ENCODE assay signal across 36 cellular contexts in the genomic region with DNA sequence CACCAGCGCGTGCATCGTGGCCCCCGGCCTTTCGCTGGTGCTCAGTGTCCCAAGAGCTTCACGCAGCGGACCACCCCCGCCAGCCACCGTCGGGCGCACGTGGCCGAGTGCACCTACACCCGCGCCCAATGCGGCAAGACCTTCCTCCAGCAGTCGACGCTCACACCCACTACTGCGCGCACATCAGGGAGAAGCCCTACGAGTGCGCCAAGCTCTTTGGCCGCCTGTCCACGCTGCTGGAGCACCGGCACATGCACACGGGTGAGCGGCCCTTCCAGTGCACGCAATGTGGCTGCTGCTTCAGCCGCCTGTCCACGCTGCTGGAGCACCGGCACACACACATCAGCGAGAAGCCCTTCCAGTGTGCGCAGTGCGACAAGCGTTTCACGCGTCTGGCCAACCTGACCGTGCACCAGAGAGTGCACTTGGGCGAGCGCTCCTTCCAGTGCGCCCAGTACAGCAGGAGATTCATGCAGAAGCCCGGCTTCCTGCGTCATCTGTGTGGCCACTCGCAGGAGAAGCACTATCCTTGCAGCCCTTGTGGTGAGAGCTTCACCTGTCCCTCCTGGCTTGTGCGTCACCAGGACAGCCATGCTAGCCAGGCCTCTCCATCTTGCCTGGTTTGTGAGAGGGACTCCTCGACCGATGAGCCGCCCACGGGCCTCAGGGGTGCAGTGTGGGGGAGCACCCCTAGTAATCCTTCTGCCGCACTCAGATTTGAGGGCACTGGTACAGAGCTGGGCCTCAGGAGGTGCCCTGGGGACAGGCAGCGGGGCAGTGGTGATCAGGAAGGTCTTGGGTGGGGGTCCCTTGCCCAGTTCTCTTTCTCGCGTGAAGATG.
"Had no signal": no experiment of that assay in that cellular context is flagged by ENCODE, and none has a peak within 500 bp of the region (broad histone marks: within the 10 kb centered on the region; RNA-seq: fewer than 3 reads in every experiment).

No MANE protein-coding gene starts in this region.

- H3K27me3 Mint-ChIP-seq: activated B cell treated with CpG ODN at 0.5 μM for 24 hours; activated CD8-positive, alpha-beta T cell treated with anti-CD3 and anti-CD28 coated beads for 36 hours; activated naive CD4-positive, alpha-beta T cell treated with anti-CD3 and anti-CD28 coated beads, Interleukin-2, amount 10 ng/mL, durations not matched to agents 7 days and 5 days; activated naive CD8-positive, alpha-beta T cell treated with anti-CD3 and anti-CD28 coated beads for 36 hours; activated naive CD8-positive, alpha-beta T cell treated with anti-CD3 and anti-CD28 coated beads, Interleukin-2, amount 50 U/mL, for 24 hours; activated T-cell treated with anti-CD3 and anti-CD28 coated beads, Interleukin-2, amount 50 U/mL, for 24 hours; effector memory CD8-positive, alpha-beta T cell; T-helper 17 cell had no signal

- H3K4me3 Mint-ChIP-seq: activated B cell treated with CpG ODN at 0.5 μM for 24 hours; activated CD8-positive, alpha-beta T cell treated with anti-CD3 and anti-CD28 coated beads for 36 hours; activated naive CD4-positive, alpha-beta T cell treated with anti-CD3 and anti-CD28 coated beads, Interleukin-2, amount 10 ng/mL, durations not matched to agents 7 days and 5 days; activated naive CD8-positive, alpha-beta T cell treated with anti-CD3 and anti-CD28 coated beads for 36 hours; activated naive CD8-positive, alpha-beta T cell treated with anti-CD3 and anti-CD28 coated beads, Interleukin-2, amount 50 U/mL, for 24 hours; activated T-cell treated with anti-CD3 and anti-CD28 coated beads, Interleukin-2, amount 50 U/mL, for 24 hours; activated T-cell treated with anti-CD3 and anti-CD28 coated beads, Interleukin-2, amount 50 U/mL, for 72 hours; effector memory CD8-positive, alpha-beta T cell; T-helper 17 cell; T-helper 2 cell treated with Interferon-gamma antibody and Interleukin-4, amounts not matched to agents 5 μg/mL and 100 μg/mL, for 36 hours had no signal

- H3K4me1 ChIP-seq: adrenal gland, body of pancreas, esophagus muscularis mucosa, foreskin keratinocyte, gastrocnemius medialis had no signal

- H3K27ac Mint-ChIP-seq: activated B cell treated with CpG ODN at 0.5 μM for 24 hours; activated CD8-positive, alpha-beta T cell treated with anti-CD3 and anti-CD28 coated beads for 36 hours; activated naive CD4-positive, alpha-beta T cell treated with anti-CD3 and anti-CD28 coated beads, Interleukin-2, amount 10 ng/mL, durations not matched to agents 7 days and 5 days; activated naive CD8-positive, alpha-beta T cell treated with anti-CD3 and anti-CD28 coated beads for 36 hours; activated naive CD8-positive, alpha-beta T cell treated with anti-CD3 and anti-CD28 coated beads, Interleukin-2, amount 50 U/mL, for 24 hours; activated T-cell treated with anti-CD3 and anti-CD28 coated beads, Interleukin-2, amount 50 U/mL, for 72 hours; T-helper 17 cell; T-helper 2 cell treated with Interferon-gamma antibody and Interleukin-4, amounts not matched to agents 5 μg/mL and 100 μg/mL, for 36 hours had no signal

- H3K27me3 ChIP-seq: adrenal gland, body of pancreas, esophagus muscularis mucosa, foreskin keratinocyte, gastrocnemius medialis, heart left ventricle had no signal

- FAIRE-seq: colon had no signal

- H3K36me3 ChIP-seq: adrenal gland, WERI-Rb-1 had no signal

- ATAC-seq: activated CD4-positive, CD25-positive, alpha-beta regulatory T cell treated with anti-CD3 and anti-CD28 coated beads, Interleukin-2, amount 50 U/mL, for 24 hours; activated CD8-positive, alpha-beta T cell treated with anti-CD3 and anti-CD28 coated beads for 36 hours; activated naive CD8-positive, alpha-beta T cell treated with anti-CD3 and anti-CD28 coated beads, Interleukin-2, amount 50 U/mL, for 24 hours; activated T-cell treated with anti-CD3 and anti-CD28 coated beads, Interleukin-2, amount 50 U/mL, for 72 hours; body of pancreas; effector memory CD8-positive, alpha-beta T cell; foreskin keratinocyte; gastrocnemius medialis; heart left ventricle; T-helper 17 cell had no signal

- H3K9me3 Mint-ChIP-seq: activated CD8-positive, alpha-beta T cell treated with anti-CD3 and anti-CD28 coated beads for 36 hours; activated naive CD8-positive, alpha-beta T cell treated with anti-CD3 and anti-CD28 coated beads for 36 hours; activated naive CD8-positive, alpha-beta T cell treated with anti-CD3 and anti-CD28 coated beads, Interleukin-2, amount 50 U/mL, for 24 hours; activated T-cell treated with anti-CD3 and anti-CD28 coated beads, Interleukin-2, amount 50 U/mL, for 24 hours; effector memory CD8-positive, alpha-beta T cell; T-helper 2 cell treated with Interferon-gamma antibody and Interleukin-4, amounts not matched to agents 5 μg/mL and 100 μg/mL, for 36 hours had no signal

- H3K9me3 ChIP-seq: adrenal gland, body of pancreas, esophagus muscularis mucosa, gastrocnemius medialis, heart left ventricle had no signal

- DNase-seq: activated B cell treated with CpG ODN at 0.5 μM for 24 hours; activated CD4-positive, alpha-beta T cell treated with anti-CD3 and anti-CD28 coated beads for 48 hours; activated CD4-positive, alpha-beta T cell treated with anti-CD3 and anti-CD28 coated beads, Interleukin-2, amount 50 U/mL, for 1 hour; activated CD4-positive, alpha-beta T cell treated with anti-CD3 and anti-CD28 coated beads, Interleukin-2, amount 50 U/mL, for 48 hours; activated CD8-positive, alpha-beta memory T cell treated with anti-CD3 and anti-CD28 coated beads for 24 hours; activated CD8-positive, alpha-beta memory T cell treated with anti-CD3 and anti-CD28 coated beads, Interleukin-2, amount 50 U/mL, for 4 hours; activated CD8-positive, alpha-beta T cell treated with anti-CD3 and anti-CD28 coated beads for 36 hours; activated gamma-delta T cell; activated naive CD4-positive, alpha-beta T cell; activated naive CD4-positive, alpha-beta T cell treated with anti-CD3 and anti-CD28 coated beads, Interleukin-2, amount 10 ng/mL, durations not matched to agents 7 days and 5 days; activated naive CD8-positive, alpha-beta T cell treated with anti-CD3 and anti-CD28 coated beads for 36 hours; activated naive CD8-positive, alpha-beta T cell treated with anti-CD3 and anti-CD28 coated beads, Interleukin-2, amount 50 U/mL, for 24 hours; activated T-cell treated with anti-CD3 and anti-CD28 coated beads for 4 hours; activated T-cell treated with anti-CD3 and anti-CD28 coated beads, Interleukin-2, amount 50 U/mL, for 24 hours; activated T-cell treated with anti-CD3 and anti-CD28 coated beads, Interleukin-2, amount 50 U/mL, for 72 hours; amygdala; body of pancreas; caudate nucleus; cortex of kidney; dermis blood vessel endothelial cell; effector CD4-positive, alpha-beta T cell; effector memory CD8-positive, alpha-beta T cell; erythroblast; foreskin keratinocyte; gastrocnemius medialis; glutamatergic neuron; heart left ventricle; T-helper 1 cell; T-helper 17 cell; T1000; WERI-Rb-1 had no signal

- H3K27ac ChIP-seq: adrenal gland, body of pancreas, esophagus muscularis mucosa, foreskin keratinocyte, gastrocnemius medialis, heart left ventricle, WERI-Rb-1 had no signal

- H3K4me3 ChIP-seq: adrenal gland, body of pancreas, esophagus muscularis mucosa, gastrocnemius medialis, heart left ventricle had no signal
